ENCODE assay signal across 28 cellular contexts in the genomic region with DNA sequence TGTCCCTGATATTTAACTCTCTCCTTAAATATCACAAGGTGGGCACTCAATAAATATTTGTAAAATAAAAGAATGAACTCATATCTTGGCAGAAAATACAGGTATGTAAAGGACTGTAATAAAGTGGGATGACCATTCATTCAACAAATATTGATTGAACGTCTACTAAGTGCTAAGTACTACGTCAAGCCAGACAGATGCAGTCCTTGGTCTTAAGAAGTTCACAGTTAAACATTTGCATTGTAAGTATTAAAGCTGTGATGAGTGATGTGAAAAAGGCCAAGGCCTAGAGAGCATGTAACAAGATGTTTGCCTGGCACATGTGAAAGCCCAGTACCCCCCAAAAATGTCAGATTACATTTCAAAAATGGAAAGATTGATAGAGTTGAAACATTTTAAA.
"Had no signal": no experiment of that assay in that cellular context is flagged by ENCODE, and none has a peak within 500 bp of the region (broad histone marks: within the 10 kb centered on the region; RNA-seq: fewer than 3 reads in every experiment).

No MANE protein-coding gene starts in this region.

- H3K9me3 Mint-ChIP-seq: natural killer cell; nephron; stimulated activated naive CD8-positive, alpha-beta T cell treated with anti-CD3 and anti-CD28 coated beads, Interleukin-15, Interleukin-2, amounts not matched to agents 100 ng/mL and 50 ng/mL, for 24 hours had no signal

- H3K79me2 ChIP-seq: parathyroid adenoma had no signal

- H3K36me3 Mint-ChIP-seq: natural killer cell; neural progenitor cell; stimulated activated naive B cell treated with anti-CD40 and anti-IgM and Interleukin-4, amounts not matched to agents 10 μg/mL and 1 μg/mL and 100 μg/mL, for 72 hours had no signal

- H3K27ac Mint-ChIP-seq: naive thymus-derived CD4-positive, alpha-beta T cell; natural killer cell; nephron; neural progenitor cell; progenitor cell of endocrine pancreas; stimulated activated naive B cell treated with anti-CD40 and anti-IgM and Interleukin-4, amounts not matched to agents 10 μg/mL and 1 μg/mL and 100 μg/mL, for 72 hours; stimulated activated naive CD8-positive, alpha-beta T cell treated with anti-CD3 and anti-CD28 coated beads, Interleukin-15, Interleukin-2, amounts not matched to agents 100 ng/mL and 50 ng/mL, for 24 hours had no signal

- H3K36me3 ChIP-seq: neural progenitor cell, ovary, right lobe of liver, sigmoid colon, stomach, thoracic aorta, thyroid gland, tibial nerve, upper lobe of left lung, uterus had no signal

- H3K4me1 ChIP-seq: parathyroid adenoma, psoas muscle, right lobe of liver, uterus had no signal

- DNase-seq: naive thymus-derived CD4-positive, alpha-beta T cell; natural killer cell; occipital lobe; ovary; posterior cingulate gyrus; psoas muscle; right cardiac atrium; right lobe of liver; sigmoid colon; small intestine; stimulated activated CD4-positive, alpha-beta T cell treated with anti-CD3 and anti-CD28 coated beads, Interleukin-15, amount 100 ng/mL, for 24 hours; stimulated activated CD4-positive, alpha-beta T cell treated with anti-CD3 and anti-CD28 coated beads, Interleukin-2, amount 100 ng/mL, for 24 hours; stimulated activated CD4-positive, alpha-beta T cell treated with anti-CD3 and anti-CD28 coated beads, Interleukin-2, amount 100 ng/mL, for 48 hours; stimulated activated CD4-positive, alpha-beta T cell treated with anti-CD3 and anti-CD28 coated beads, Interleukin-4, amount 100 ng/mL, for 24 hours; stimulated activated naive B cell treated with anti-CD40 and anti-IgM and Interleukin-4, amounts not matched to agents 10 μg/mL and 1 μg/mL and 100 μg/mL, for 72 hours; stimulated activated naive CD4-positive, alpha-beta T cell treated with Interleukin-2 at 50 U/mL for 16 hours; stomach; thyroid gland; trophoblast cell; uterus had no signal

- H3K9me3 ChIP-seq: ovary, psoas muscle, right lobe of liver, sigmoid colon, stomach, thoracic aorta, thyroid gland, tibial nerve, upper lobe of left lung, uterus had no signal

- H3K27me3 ChIP-seq: neural progenitor cell, ovary, right lobe of liver, sigmoid colon, stomach, thyroid gland, tibial nerve, upper lobe of left lung, uterus had no signal

- H3K27me3 Mint-ChIP-seq: naive thymus-derived CD4-positive, alpha-beta T cell; progenitor cell of endocrine pancreas; stimulated activated naive B cell treated with anti-CD40 and anti-IgM and Interleukin-4, amounts not matched to agents 10 μg/mL and 1 μg/mL and 100 μg/mL, for 72 hours had no signal

- H3K4me2 ChIP-seq: neural progenitor cell had no signal

- ATAC-seq: naive thymus-derived CD4-positive, alpha-beta T cell; natural killer cell; psoas muscle; right cardiac atrium; right lobe of liver; stimulated activated naive B cell treated with anti-CD40 and anti-IgM and Interleukin-4, amounts not matched to agents 10 μg/mL and 1 μg/mL and 100 μg/mL, for 72 hours had no signal

- H3K4me3 ChIP-seq: neural progenitor cell, ovary, psoas muscle, right lobe of liver, sigmoid colon, stomach, thoracic aorta, thyroid gland, tibial nerve, upper lobe of left lung, uterus had no signal

- H3K4me3 Mint-ChIP-seq: naive thymus-derived CD4-positive, alpha-beta T cell; natural killer cell; nephron; neural progenitor cell; stimulated activated naive B cell treated with anti-CD40 and anti-IgM and Interleukin-4, amounts not matched to agents 10 μg/mL and 1 μg/mL and 100 μg/mL, for 72 hours; stimulated activated naive CD8-positive, alpha-beta T cell treated with anti-CD3 and anti-CD28 coated beads, Interleukin-15, Interleukin-2, amounts not matched to agents 100 ng/mL and 50 ng/mL, for 24 hours had no signal

- H3K27ac ChIP-seq: neural progenitor cell, ovary, parathyroid adenoma, psoas muscle, right lobe of liver, sigmoid colon, stomach, thoracic aorta, thyroid gland, tibial nerve, uterus had no signal

- H3K9ac ChIP-seq: neural progenitor cell, parathyroid adenoma had no signal

- H2AFZ ChIP-seq: neural progenitor cell, parathyroid adenoma had no signal
